In the genomic region with DNA sequence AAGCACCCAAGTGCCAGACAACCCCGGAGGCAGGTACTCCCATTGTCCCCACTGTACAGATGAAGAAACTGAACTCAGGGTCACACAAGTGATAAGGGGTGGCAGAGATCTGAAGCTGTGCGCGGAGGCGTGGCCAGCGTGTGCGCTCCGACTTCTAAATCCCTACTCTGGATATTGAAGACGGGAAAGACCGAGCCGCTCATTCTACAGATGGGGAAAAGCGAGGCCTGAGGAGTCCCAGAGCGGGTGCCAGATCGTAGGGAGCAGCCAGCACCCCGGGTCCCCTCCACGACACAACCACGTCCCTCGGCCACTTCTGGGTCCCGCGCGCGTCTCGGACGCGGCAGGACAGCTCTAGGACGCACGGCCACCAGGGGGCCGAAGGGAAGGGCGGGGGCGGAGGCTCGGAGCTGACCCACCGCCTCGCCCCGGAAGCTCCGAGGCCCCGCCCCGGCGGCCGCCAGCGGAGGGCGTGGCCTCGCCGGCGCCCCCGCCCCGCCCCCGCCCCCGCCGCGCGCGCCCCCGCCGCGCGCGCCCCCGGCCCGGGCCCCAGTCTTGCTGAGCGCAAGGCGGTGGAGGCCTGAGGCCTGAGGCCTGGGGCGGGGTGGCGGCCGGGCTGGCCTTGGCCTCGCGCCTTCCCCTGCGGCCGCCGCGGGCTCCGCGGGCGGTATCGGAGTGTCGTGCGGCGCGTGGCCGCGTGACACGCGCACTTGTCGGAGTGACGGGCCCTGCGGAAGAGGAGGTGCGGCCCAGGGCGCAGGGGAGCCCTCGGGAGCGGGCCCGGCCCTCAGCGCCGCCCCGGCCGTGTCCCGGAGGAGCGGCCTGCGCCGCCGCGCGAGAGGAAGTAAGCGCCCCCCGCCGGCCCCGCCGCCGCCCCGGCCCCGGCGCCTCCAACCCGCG, we compare ENCODE assay signal across 8 cellular contexts. TPM values are rescaled to one million over a fixed set of nuclear protein-coding genes. Genes with fewer than 3 reads are reported as not detected.
DNase-seq lines count a peak whose midpoint lies in the region; ATAC-seq and TF ChIP-seq lines count a peak whose summit lies in the region.

A gene with protein sequence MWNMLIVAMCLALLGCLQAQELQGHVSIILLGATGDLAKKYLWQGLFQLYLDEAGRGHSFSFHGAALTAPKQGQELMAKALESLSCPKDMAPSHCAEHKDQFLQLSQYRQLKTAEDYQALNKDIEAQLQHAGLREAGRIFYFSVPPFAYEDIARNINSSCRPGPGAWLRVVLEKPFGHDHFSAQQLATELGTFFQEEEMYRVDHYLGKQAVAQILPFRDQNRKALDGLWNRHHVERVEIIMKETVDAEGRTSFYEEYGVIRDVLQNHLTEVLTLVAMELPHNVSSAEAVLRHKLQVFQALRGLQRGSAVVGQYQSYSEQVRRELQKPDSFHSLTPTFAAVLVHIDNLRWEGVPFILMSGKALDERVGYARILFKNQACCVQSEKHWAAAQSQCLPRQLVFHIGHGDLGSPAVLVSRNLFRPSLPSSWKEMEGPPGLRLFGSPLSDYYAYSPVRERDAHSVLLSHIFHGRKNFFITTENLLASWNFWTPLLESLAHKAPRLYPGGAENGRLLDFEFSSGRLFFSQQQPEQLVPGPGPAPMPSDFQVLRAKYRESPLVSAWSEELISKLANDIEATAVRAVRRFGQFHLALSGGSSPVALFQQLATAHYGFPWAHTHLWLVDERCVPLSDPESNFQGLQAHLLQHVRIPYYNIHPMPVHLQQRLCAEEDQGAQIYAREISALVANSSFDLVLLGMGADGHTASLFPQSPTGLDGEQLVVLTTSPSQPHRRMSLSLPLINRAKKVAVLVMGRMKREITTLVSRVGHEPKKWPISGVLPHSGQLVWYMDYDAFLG (plus strand): TSS at position 552 of the 900 bp plus-strand sequence. CDS start 10,161 bp downstream, outside the sequence.

- WGBS in trophoblast cell (ENCODE audit: extremely low coverage, insufficient coverage, insufficient read length): no CpG with 5 or more reads among the region's 111 CpGs
- whole genome bisulfite sequencing in tibial nerve, 2 donors: 3 to 7% methylated on average over 32 to 38 of the region's 111 CpGs

- peak within 1 kb of the TSS; percentile 85 for H3K4me3 Mint-ChIP-seq in activated naive CD8-positive, alpha-beta T cell treated with anti-CD3 and anti-CD28 coated beads for 36 hours

- peak within 1 kb of the TSS; percentile 99 for H3K4me2 ChIP-seq in trophoblast cell (ENCODE audit: low read length)

- peak within 1 kb of the TSS; percentile 98 for H2BK120ac ChIP-seq in trophoblast cell (ENCODE audit: insufficient read depth, low read length, poor library complexity)

- no peaks in the 10 kb centered on the region for H3K9me3 Mint-ChIP-seq in activated naive CD8-positive, alpha-beta T cell treated with anti-CD3 and anti-CD28 coated beads for 36 hours

- H3K36me3 ChIP-seq in trophoblast cell (ENCODE audit: control insufficient read depth in 1 of 2, insufficient read depth in 2 of 2, low read length in 2 of 2) (no peaks in the 10 kb centered on the region), tibial nerve (no peaks in the 10 kb centered on the region)

- peaks cover 12 to 13% of the 10 kb centered on the region in 2 experiments for H3K4me1 ChIP-seq in trophoblast cell (ENCODE audit: control insufficient read depth in 1 of 2, insufficient read depth in 2 of 2, low read length in 2 of 2)
- peaks cover 0 to 56% (median 45%) of the 10 kb centered on the region in 4 donors for H3K4me1 ChIP-seq in tibial nerve

- ATAC-seq in GM21528 (IDR thresholded peaks at IDR 0.05; ENCODE audit: low FRiP score, unreplicated experiment) (peak; percentile 76), Right ventricle myocardium inferior (peak; percentile 83)

- peak within 1 kb of the TSS; percentile 97 for H3K9ac ChIP-seq in trophoblast cell (ENCODE audit: low read length)

- intact Hi-C loops in Right ventricle myocardium inferior (cut with DNase I): loop anchor here (2.0 to 5.0 kb wide), 2 partner anchors 16 to 107 kb away; a partner anchor contains a TSS

- no peak within 1 kb of the TSS for H3K23ac ChIP-seq in trophoblast cell (ENCODE audit: low read length)

- H3K27ac ChIP-seq in trophoblast cell (ENCODE audit: low read depth, low read length): peak within 1 kb of the TSS; percentile 82
- H3K27ac ChIP-seq in tibial nerve: peak within 1 kb of the TSS; percentile 86 to 98 (median 94)

- peak within 1 kb of the TSS; percentile 86 for H3K27ac Mint-ChIP-seq in activated naive CD8-positive, alpha-beta T cell treated with anti-CD3 and anti-CD28 coated beads for 36 hours

- no peaks in the 10 kb centered on the region for H3K27me3 Mint-ChIP-seq in activated naive CD8-positive, alpha-beta T cell treated with anti-CD3 and anti-CD28 coated beads for 36 hours

- peak within 1 kb of the TSS; percentile 47 for H3K4ac ChIP-seq in trophoblast cell (ENCODE audit: low read depth, low read length)

- peak within 1 kb of the TSS; percentile 97 for H4K8ac ChIP-seq in trophoblast cell (ENCODE audit: low read depth, low read length)

- H3K4me3 ChIP-seq in trophoblast cell (ENCODE audit: low read depth, low read length) (peak within 1 kb of the TSS; percentile 92), tibial nerve (peak within 1 kb of the TSS; percentile 48 to 80 (median 74))

- TF ChIP-seq CTCF in tibial nerve (IDR thresholded peaks at IDR 0.05): peak; percentile 57 to 95 (median 71)

- peaks cover 6% of the 10 kb centered on the region for H3K36me3 Mint-ChIP-seq in activated naive CD8-positive, alpha-beta T cell treated with anti-CD3 and anti-CD28 coated beads for 36 hours

- peak within 1 kb of the TSS; percentile 55 for H2BK12ac ChIP-seq in trophoblast cell (ENCODE audit: low read length)

- H2BK5ac ChIP-seq in trophoblast cell (ENCODE audit: low read depth, low read length, poor library complexity): peak within 1 kb of the TSS; percentile 92

- peaks cover 6% of the 10 kb centered on the region for H3K79me2 ChIP-seq in trophoblast cell (ENCODE audit: control insufficient read depth, insufficient read depth, low read length, poor library complexity)

- H2AK5ac ChIP-seq in trophoblast cell (ENCODE audit: low read length): no peak within 1 kb of the TSS

- H4K91ac ChIP-seq in trophoblast cell (ENCODE audit: low read depth, low read length): peak within 1 kb of the TSS; percentile 94

- peaks cover 11% of the 10 kb centered on the region for H3K79me1 ChIP-seq in trophoblast cell (ENCODE audit: low read length)

- peak within 1 kb of the TSS; percentile 98 for H3K14ac ChIP-seq in trophoblast cell (ENCODE audit: low read length)

- H3K4me1 Mint-ChIP-seq in activated naive CD8-positive, alpha-beta T cell treated with anti-CD3 and anti-CD28 coated beads for 36 hours: peaks cover 39% of the 10 kb centered on the region

- TF ChIP-seq RAD21 in Ishikawa (IDR thresholded peaks at IDR 0.05; ENCODE audit: low read depth): no peak

- peak; percentile 61 to 80 for TF ChIP-seq POLR2A in tibial nerve (IDR thresholded peaks at IDR 0.05)

- TF ChIP-seq EP300 in Ishikawa (IDR thresholded peaks at IDR 0.05; ENCODE audit: borderline replicate concordance) (no peak), tibial nerve (IDR thresholded peaks at IDR 0.05) (peak in 1 of 2 donors; percentile 87)

- H2AFZ ChIP-seq in trophoblast cell (ENCODE audit: insufficient read depth, low read length, poor library complexity): peak within 1 kb of the TSS; percentile 90

- H3K9me3 ChIP-seq in trophoblast cell (ENCODE audit: insufficient read depth, low read depth, low read length) (peaks cover 2% of the 10 kb centered on the region), tibial nerve (peaks cover 0 to 4% (median 0%) of the 10 kb centered on the region in 4 donors)

- peak; percentile 87 for DNase-seq in ELR (ENCODE audit: low read depth)
- DNase-seq in SKM-1 treated with dmso at 0.1 percent for 144 hours (lab: John Stamatoyannopoulos, UW; ENCODE audit: unreplicated experiment): peak; percentile 76
- DNase-seq in activated naive CD8-positive, alpha-beta T cell treated with anti-CD3 and anti-CD28 coated beads for 36 hours: peak; percentile 78
- DNase-seq in Right ventricle myocardium inferior (ENCODE audit: missing footprints): peak; percentile 95
- peak; percentile 75 to 87 for DNase-seq in trophoblast cell
- DNase-seq in tibial nerve (ENCODE audit: low spot score in 2 of 2): peak; percentile 69 to 73

- peak within 1 kb of the TSS; percentile 95 for H4K12ac ChIP-seq in trophoblast cell (ENCODE audit: low read depth, low read length)

- H3K18ac ChIP-seq in trophoblast cell (ENCODE audit: low read length): peak within 1 kb of the TSS; percentile 98

- H3K27me3 ChIP-seq in trophoblast cell (ENCODE audit: insufficient read depth, low read length) (no peaks in the 10 kb centered on the region), tibial nerve (no peaks in the 10 kb centered on the region)

TF ChIP-seq in Ishikawa, 13 proteins besides CTCF, POLR2A, EP300 and RAD21 (continues in another document):
- TF ChIP-seq, protein P1, sequence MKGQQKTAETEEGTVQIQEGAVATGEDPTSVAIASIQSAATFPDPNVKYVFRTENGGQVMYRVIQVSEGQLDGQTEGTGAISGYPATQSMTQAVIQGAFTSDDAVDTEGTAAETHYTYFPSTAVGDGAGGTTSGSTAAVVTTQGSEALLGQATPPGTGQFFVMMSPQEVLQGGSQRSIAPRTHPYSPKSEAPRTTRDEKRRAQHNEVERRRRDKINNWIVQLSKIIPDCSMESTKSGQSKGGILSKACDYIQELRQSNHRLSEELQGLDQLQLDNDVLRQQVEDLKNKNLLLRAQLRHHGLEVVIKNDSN (IDR thresholded peaks at IDR 0.05): no peak
- TF ChIP-seq CREB1 (IDR thresholded peaks at IDR 0.05; ENCODE audit: low read depth): no peak
- no peak for TF ChIP-seq CEBPB (IDR thresholded peaks at IDR 0.05)
- TF ChIP-seq FOXM1 (IDR thresholded peaks at IDR 0.05; ENCODE audit: borderline replicate concordance, low read depth): no peak
- no peak for TF ChIP-seq TAF1 (IDR thresholded peaks at IDR 0.05; ENCODE audit: low read depth)
- no peak for TF ChIP-seq YY1 (IDR thresholded peaks at IDR 0.05; ENCODE audit: low read depth)
- TF ChIP-seq NFIC (IDR thresholded peaks at IDR 0.05): no peak
- no peak for TF ChIP-seq TEAD4 (IDR thresholded peaks at IDR 0.05)

RNA-seq across cellular contexts. Expression of the gene that starts here (rescaled TPM):
- total RNA-seq in activated naive CD8-positive, alpha-beta T cell treated with anti-CD3 and anti-CD28 coated beads for 36 hours: 1 to 10 TPM; 5.7 to 5.9 TPM
- total RNA-seq in Right ventricle myocardium inferior (18.7 TPM), tibial nerve (10 to 100 TPM; 53.1 to 88.6 (median 72.7) TPM)
- polyA plus RNA-seq in trophoblast cell (2013): 9.1 and 9.4 TPM in 2 replicates

Comparison
In these comparisons a context has a peak if more than half of its experiments do, and no peak if none do; other contexts are left out.
1. Peak in every context shown above with its lines: DNase-seq, ATAC-seq, H3K4me3 ChIP-seq and H3K27ac ChIP-seq.